In the genomic region with DNA sequence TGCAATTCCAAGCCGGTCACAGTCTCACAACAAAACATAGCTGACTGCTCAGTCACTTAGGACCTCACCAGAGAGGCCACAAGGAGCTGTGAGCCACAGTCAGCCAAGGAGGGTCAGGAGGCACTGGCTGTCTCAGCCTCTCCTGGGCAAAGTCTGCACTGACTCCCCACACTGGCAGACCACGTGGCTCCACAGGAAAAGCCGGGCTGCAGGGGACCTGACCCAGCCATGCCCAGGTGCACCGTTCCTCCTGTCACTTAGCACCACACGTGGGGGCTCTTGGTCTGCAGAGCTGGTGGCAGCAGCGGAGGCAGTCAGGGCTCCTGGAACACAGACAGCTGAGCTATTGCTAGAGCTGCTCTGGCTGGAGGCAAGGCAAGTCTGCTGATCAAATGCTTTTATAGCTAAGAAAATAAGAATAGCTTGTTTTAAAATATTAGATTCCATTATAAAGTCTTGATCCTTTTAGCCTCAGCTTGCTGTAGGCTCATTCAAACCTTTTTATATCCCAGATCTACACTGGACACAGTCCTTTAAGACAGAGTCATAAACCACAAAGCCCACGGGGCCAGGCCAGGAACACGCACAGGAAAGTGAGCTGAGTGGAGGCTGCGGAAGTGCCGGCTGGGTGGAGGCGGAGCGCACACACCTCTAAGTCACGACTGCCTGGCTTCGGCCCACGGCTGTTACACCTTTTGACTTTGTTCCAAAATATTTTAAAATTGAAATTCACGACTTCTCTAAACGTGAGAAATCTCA, we compare ENCODE assay signal across 9 cellular contexts.
DNase-seq lines count a peak whose midpoint lies in the region; ATAC-seq and TF ChIP-seq lines count a peak whose summit lies in the region.
"Had no signal": no experiment of that assay in that cellular context is flagged by ENCODE, and none has a peak within 500 bp of the region (broad histone marks: within the 10 kb centered on the region; RNA-seq: fewer than 3 reads in every experiment).

No MANE protein-coding gene starts in this region.

- H3K27me3 ChIP-seq in H7 (ENCODE audit: control insufficient read depth, insufficient read depth, low read length), result no peaks in the 10 kb centered on the region

- TF ChIP-seq CTCF in fibroblast of the aortic adventitia (IDR thresholded peaks at IDR 0.05; ENCODE audit: insufficient read depth, low read length), result no peak

- H3K36me3 ChIP-seq in H7 (replicated peaks; ENCODE audit: control insufficient read depth, insufficient read depth, low read length), result no peaks in the 10 kb centered on the region
- H3K36me3 ChIP-seq: heart right ventricle had no signal

- H3K4me3 ChIP-seq in H7 (ENCODE audit: insufficient read depth, low read depth, low read length) (no peak overlapping the region), fibroblast of the aortic adventitia (ENCODE audit: low read depth, low read length) (peak overlapping the region; percentile 31)
- H3K4me3 ChIP-seq: heart right ventricle had no signal

- in situ Hi-C loops in SK-MEL-5 (cut with HindIII; ENCODE audit: low pct_unique_long_range_greater_than_20kb, low sequenced_read_pairs), result no loop called here

- DNase-seq in H7 (peak; percentile 64), SK-MEL-5 (ENCODE audit: low read depth, low spot score) (peak; percentile 15), fibroblast of the aortic adventitia (ENCODE audit: low read depth) (peak; percentile 84), germinal center (ENCODE audit: low spot score) (no peak), RKO (ENCODE audit: low spot score) (no peak), ecto neural progenitor cell (ENCODE audit: low spot score) (no peak)
- DNase-seq in stimulated activated CD4-positive, alpha-beta T cell treated with anti-CD3 and anti-CD28 coated beads, Interleukin-2, amount 100 ng/mL, for 4 hours (ENCODE audit: low read depth), result peak; percentile 6
- DNase-seq: heart right ventricle had no signal

- no peak for ATAC-seq in HG03565 (IDR thresholded peaks at IDR 0.05; ENCODE audit: unreplicated experiment)

Comparison
In these comparisons a context has a peak if more than half of its experiments do, and no peak if none do; other contexts are left out.
1. DNase-seq: peak in H7 (single experiment), SK-MEL-5 (single experiment), fibroblast of the aortic adventitia (single experiment) and stimulated activated CD4-positive, alpha-beta T cell treated with anti-CD3 and anti-CD28 coated beads, Interleukin-2, amount 100 ng/mL, for 4 hours (single experiment); none in germinal center (single experiment), RKO (single experiment) and ecto neural progenitor cell (single experiment).